In genomic region chr14:23469127-23469905, GRCh38 we compare ENCODE assay signal across 1 cellular context.
TF ChIP-seq lines count a peak whose summit lies in the region.

Gene NGDN (plus strand): TSS chr14:23469703. CDS start chr14:23469716, 13 bp downstream.

TF ChIP-seq in HepG2, 621 proteins besides CTCF, POLR2A, EP300 and RAD21 (continued from another document and continues in another):
- peak; percentile 44; the same call in 1 of the 2 replicates for TF ChIP-seq MYPOP (CRISPR knock-in tag; IDR thresholded peaks at IDR 0.05)
- peak; percentile 61 for TF ChIP-seq ISL2 (CRISPR knock-in tag; IDR thresholded peaks at IDR 0.05)
- TF ChIP-seq HIC2 (CRISPR knock-in tag; IDR thresholded peaks at IDR 0.05; ENCODE audit: low read depth), result peak; percentile 52; the same call in 1 of the 2 replicates
- no peak for TF ChIP-seq ZNF496 (CRISPR knock-in tag; IDR thresholded peaks at IDR 0.05; ENCODE audit: insufficient replicate concordance)
- TF ChIP-seq GRHL1 (CRISPR knock-in tag; conservative IDR thresholded peaks at IDR 0.05), result no peak
- TF ChIP-seq MEF2D (CRISPR knock-in tag; IDR thresholded peaks at IDR 0.05), result peak; percentile 90
- peak; percentile 73; the same call in 1 of the 2 replicates for TF ChIP-seq ZNF609 (CRISPR knock-in tag; IDR thresholded peaks at IDR 0.05; ENCODE audit: borderline replicate concordance)
- no peak for TF ChIP-seq ZMAT5 (CRISPR knock-in tag; IDR thresholded peaks at IDR 0.05; ENCODE audit: borderline replicate concordance, low read depth)
- 0 out of 2 replicates have a peak, but pooled peaks have one; percentile 71 for TF ChIP-seq ZNF597 (CRISPR knock-in tag; IDR thresholded peaks at IDR 0.05)
- peak; percentile 96 for TF ChIP-seq ARID3A (IDR thresholded peaks at IDR 0.05; ENCODE audit: low read depth, low read length)
- peak; percentile 89 for TF ChIP-seq ZNF709 (CRISPR knock-in tag; IDR thresholded peaks at IDR 0.05)
- TF ChIP-seq GTF3A (CRISPR knock-in tag; conservative IDR thresholded peaks at IDR 0.05), result no peak
- peak; percentile 76 for TF ChIP-seq GFI1 (CRISPR knock-in tag; IDR thresholded peaks at IDR 0.05; ENCODE audit: borderline replicate concordance)
- no peak for TF ChIP-seq HNRNPH1 (optimal IDR thresholded peaks at IDR 0.05; ENCODE audit: low read depth, low read length)
- peak; percentile 85; the same call in 1 of the 2 replicates for TF ChIP-seq ZNF891 (CRISPR knock-in tag; IDR thresholded peaks at IDR 0.05)
- 0 out of 2 replicates have a peak, but pooled peaks have one; percentile 58 for TF ChIP-seq ZNF816 (CRISPR knock-in tag; IDR thresholded peaks at IDR 0.05; ENCODE audit: borderline replicate concordance)
- TF ChIP-seq ZNF512 (CRISPR knock-in tag; IDR thresholded peaks at IDR 0.05), result no peak; the same call in 1 of the 2 replicates
- no peak for TF ChIP-seq SSRP1 (CRISPR knock-in tag; IDR thresholded peaks at IDR 0.05)
- TF ChIP-seq SNAPC5 (CRISPR knock-in tag; IDR thresholded peaks at IDR 0.05; ENCODE audit: borderline replicate concordance), result peak; percentile 90; the same call in 1 of the 2 replicates
- TF ChIP-seq ZC3H4 (CRISPR knock-in tag; IDR thresholded peaks at IDR 0.05; ENCODE audit: borderline replicate concordance), result peak; percentile 78; the same call in 1 of the 2 replicates
- TF ChIP-seq ZNF556 (CRISPR knock-in tag; IDR thresholded peaks at IDR 0.05; ENCODE audit: borderline replicate concordance), result peak; percentile 41; the same call in 1 of the 2 replicates
- no peak; the same call in 1 of the 2 replicates for TF ChIP-seq PAWR (CRISPR knock-in tag; IDR thresholded peaks at IDR 0.05; ENCODE audit: borderline replicate concordance)
- peak; percentile 99 for TF ChIP-seq GABPA (IDR thresholded peaks at IDR 0.05; ENCODE audit: low read depth, low read length)
- peak; percentile 100 for TF ChIP-seq GABPA (CRISPR knock-in tag; IDR thresholded peaks at IDR 0.05; ENCODE audit: low read depth)
- TF ChIP-seq TEF (CRISPR knock-in tag; IDR thresholded peaks at IDR 0.05), result 0 out of 2 replicates have a peak, but pooled peaks have one; percentile 48
- peak; percentile 37; the same call in 1 of the 2 replicates for TF ChIP-seq ZNF160 (CRISPR knock-in tag; IDR thresholded peaks at IDR 0.05)
- TF ChIP-seq ZNF281 (CRISPR knock-in tag; IDR thresholded peaks at IDR 0.05; ENCODE audit: borderline replicate concordance), result no peak
- peak; percentile 92; the same call in 1 of the 2 replicates for TF ChIP-seq CHCHD3 (CRISPR knock-in tag; IDR thresholded peaks at IDR 0.05)
- peak; percentile 88; the same call in 1 of the 2 replicates for TF ChIP-seq ARID4A (CRISPR knock-in tag; IDR thresholded peaks at IDR 0.05; ENCODE audit: borderline replicate concordance)
